Comparison of ENCODE assay signal across 8 cellular contexts in the genomic region with DNA sequence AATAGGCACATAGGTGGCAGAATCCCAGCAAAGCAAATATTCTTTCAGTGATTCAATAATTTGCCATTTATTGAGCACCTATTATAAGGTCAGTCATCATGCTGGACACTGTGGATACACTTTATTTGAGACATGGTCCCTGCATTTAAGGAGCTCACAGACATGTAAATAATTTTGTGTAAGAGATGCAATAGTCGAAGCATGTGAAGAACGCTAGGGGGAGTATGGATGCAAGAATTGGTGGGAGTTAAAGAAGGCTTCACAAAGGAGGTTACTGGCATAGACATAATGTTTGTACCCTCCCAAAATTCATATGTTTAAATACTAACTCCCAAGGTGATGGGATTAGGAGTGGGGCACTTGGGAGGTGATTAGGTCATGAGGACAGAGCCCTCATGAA.
DNase-seq lines count a peak whose midpoint lies in the region; ATAC-seq and TF ChIP-seq lines count a peak whose summit lies in the region.

No MANE protein-coding gene starts in this region.

- DNase-seq in GM12865 (ENCODE audit: low read depth) (peak; percentile 66), PC-9 (no peak), iPS DF 4.7 (ENCODE audit: extremely low read depth, low spot score) (peak; percentile 25)
- no peak for DNase-seq in activated CD4-positive, alpha-beta T cell treated with anti-CD3 and anti-CD28 coated beads, Interleukin-2, amount 50 U/mL, for 1 hour
- DNase-seq in activated CD4-positive, alpha-beta T cell treated with anti-CD3 and anti-CD28 coated beads for 36 hours = no peak

- BruUV-seq in PC-9 (replicated peaks; lab: Mats Ljungman, UMichigan) = no TSS peak

- no peaks in the 10 kb centered on the region for H3K9me2 ChIP-seq in PC-9 (ENCODE audit: insufficient read depth)

- H3K27ac Mint-ChIP-seq in activated CD4-positive, alpha-beta T cell treated with anti-CD3 and anti-CD28 coated beads for 36 hours = no peak overlapping the region

- H2AFZ ChIP-seq in PC-9 = no peak overlapping the region

- H3K36me3 ChIP-seq in PC-9 (ENCODE audit: low read depth) = no peaks in the 10 kb centered on the region

- peaks cover 3% of the 10 kb centered on the region for H3K9me3 Mint-ChIP-seq in activated CD4-positive, alpha-beta T cell treated with anti-CD3 and anti-CD28 coated beads for 36 hours (ENCODE audit: low read depth)

- POLR2A ChIA-PET in PC-9 (lab: Charles Lee; ENCODE audit: unreplicated experiment) = no interaction called here
- POLR2A ChIA-PET in activated CD4-positive, alpha-beta T cell treated with anti-CD3 and anti-CD28 coated beads for 36 hours (lab: Charles Lee) = no interaction called here

- no peaks in the 10 kb centered on the region for H3K4me1 Mint-ChIP-seq in activated CD4-positive, alpha-beta T cell treated with anti-CD3 and anti-CD28 coated beads for 36 hours

- no peak overlapping the region for H3K27ac ChIP-seq in PC-9

- no peaks in the 10 kb centered on the region for H3K27me3 Mint-ChIP-seq in activated CD4-positive, alpha-beta T cell treated with anti-CD3 and anti-CD28 coated beads for 36 hours

- no peaks in the 10 kb centered on the region for H3K4me1 ChIP-seq in PC-9 (replicated peaks; ENCODE audit: insufficient read depth)

- no peaks in the 10 kb centered on the region for H3K27me3 ChIP-seq in PC-9 (ENCODE audit: insufficient read depth, low read depth)

- H3K79me2 ChIP-seq in PC-9 (ENCODE audit: low read depth) = no peaks in the 10 kb centered on the region

- H3K4me3 Mint-ChIP-seq in activated CD4-positive, alpha-beta T cell treated with anti-CD3 and anti-CD28 coated beads for 36 hours = no peak overlapping the region

- CTCF ChIA-PET in PC-9 (lab: Charles Lee) = no interaction called here
- CTCF ChIA-PET in activated CD4-positive, alpha-beta T cell treated with anti-CD3 and anti-CD28 coated beads for 36 hours (lab: Charles Lee) = interaction anchor here (0.6 to 1.1 kb wide), 2 partner anchors 33 to 412 kb away, joined by 3 to 4 read pairs; no protein-coding TSS in a partner anchor

- intact Hi-C loops in PC-9 (cut with micrococcal nuclease; ENCODE audit: unreplicated experiment) = no loop called here
- intact Hi-C loops in activated CD4-positive, alpha-beta T cell treated with anti-CD3 and anti-CD28 coated beads for 36 hours (cut with DNase I, micrococcal nuclease) = loop anchor here in 1 of 2 experiments (2.0 to 5.0 kb wide), 2 partner anchors 235 to 382 kb away; no protein-coding TSS in a partner anchor

- no peak overlapping the region for H3K4me2 ChIP-seq in PC-9

- H4K20me1 ChIP-seq in PC-9 (ENCODE audit: insufficient read depth) = no peaks in the 10 kb centered on the region

- H3K36me3 Mint-ChIP-seq in activated CD4-positive, alpha-beta T cell treated with anti-CD3 and anti-CD28 coated beads for 36 hours (ENCODE audit: low read depth) = no peaks in the 10 kb centered on the region

- H3K4me3 ChIP-seq in GM12865 (ENCODE audit: low read depth, low read length) (no peak overlapping the region), PC-9 (no peak overlapping the region)

- no peaks in the 10 kb centered on the region for H3F3A ChIP-seq in PC-9 (ENCODE audit: insufficient read depth, low read depth)

- no peaks in the 10 kb centered on the region for H3K9me3 ChIP-seq in PC-9 (ENCODE audit: insufficient read depth, low read depth)

- TF ChIP-seq CTCF in GM12865 (IDR thresholded peaks at IDR 0.05; ENCODE audit: insufficient read depth, low read depth, low read length, missing control alignments) (peak; percentile 57), PC-9 (conservative IDR thresholded peaks at IDR 0.05) (peak; percentile 70)

- ATAC-seq in HG03039 (IDR thresholded peaks at IDR 0.05; ENCODE audit: unreplicated experiment) (peak; percentile 37), HG03097 (IDR thresholded peaks at IDR 0.05; ENCODE audit: low FRiP score, unreplicated experiment) (no peak), GM18520 (IDR thresholded peaks at IDR 0.05; ENCODE audit: unreplicated experiment) (no peak)
- ATAC-seq in activated CD4-positive, alpha-beta T cell treated with anti-CD3 and anti-CD28 coated beads for 36 hours = no peak

Comparison
In these comparisons a context has a peak if more than half of its experiments do, and no peak if none do; other contexts are left out.
1. DNase-seq: peak in GM12865 (single experiment) and iPS DF 4.7 (single experiment); none in PC-9 (0 of 2), activated CD4-positive, alpha-beta T cell treated with anti-CD3 and anti-CD28 coated beads, Interleukin-2, amount 50 U/mL, for 1 hour (single experiment) and activated CD4-positive, alpha-beta T cell treated with anti-CD3 and anti-CD28 coated beads for 36 hours (single experiment).